Comparison of ENCODE assay signal across 1 cellular context in genomic region chr2:20186078-20186854, GRCh38.
TF ChIP-seq lines count a peak whose summit lies in the region.

No MANE protein-coding gene starts in this region.

TF ChIP-seq in K562, 482 proteins besides CTCF, POLR2A, EP300 and RAD21 (continued from another document and continues in another):
- TF ChIP-seq, protein P1, sequence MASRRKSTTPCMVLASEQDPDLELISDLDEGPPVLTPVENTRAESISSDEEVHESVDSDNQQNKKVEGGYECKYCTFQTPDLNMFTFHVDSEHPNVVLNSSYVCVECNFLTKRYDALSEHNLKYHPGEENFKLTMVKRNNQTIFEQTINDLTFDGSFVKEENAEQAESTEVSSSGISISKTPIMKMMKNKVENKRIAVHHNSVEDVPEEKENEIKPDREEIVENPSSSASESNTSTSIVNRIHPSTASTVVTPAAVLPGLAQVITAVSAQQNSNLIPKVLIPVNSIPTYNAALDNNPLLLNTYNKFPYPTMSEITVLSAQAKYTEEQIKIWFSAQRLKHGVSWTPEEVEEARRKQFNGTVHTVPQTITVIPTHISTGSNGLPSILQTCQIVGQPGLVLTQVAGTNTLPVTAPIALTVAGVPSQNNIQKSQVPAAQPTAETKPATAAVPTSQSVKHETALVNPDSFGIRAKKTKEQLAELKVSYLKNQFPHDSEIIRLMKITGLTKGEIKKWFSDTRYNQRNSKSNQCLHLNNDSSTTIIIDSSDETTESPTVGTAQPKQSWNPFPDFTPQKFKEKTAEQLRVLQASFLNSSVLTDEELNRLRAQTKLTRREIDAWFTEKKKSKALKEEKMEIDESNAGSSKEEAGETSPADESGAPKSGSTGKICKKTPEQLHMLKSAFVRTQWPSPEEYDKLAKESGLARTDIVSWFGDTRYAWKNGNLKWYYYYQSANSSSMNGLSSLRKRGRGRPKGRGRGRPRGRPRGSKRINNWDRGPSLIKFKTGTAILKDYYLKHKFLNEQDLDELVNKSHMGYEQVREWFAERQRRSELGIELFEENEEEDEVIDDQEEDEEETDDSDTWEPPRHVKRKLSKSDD (conservative IDR thresholded peaks at IDR 0.05; ENCODE audit: low read length): no peak
- TF ChIP-seq, protein P2, sequence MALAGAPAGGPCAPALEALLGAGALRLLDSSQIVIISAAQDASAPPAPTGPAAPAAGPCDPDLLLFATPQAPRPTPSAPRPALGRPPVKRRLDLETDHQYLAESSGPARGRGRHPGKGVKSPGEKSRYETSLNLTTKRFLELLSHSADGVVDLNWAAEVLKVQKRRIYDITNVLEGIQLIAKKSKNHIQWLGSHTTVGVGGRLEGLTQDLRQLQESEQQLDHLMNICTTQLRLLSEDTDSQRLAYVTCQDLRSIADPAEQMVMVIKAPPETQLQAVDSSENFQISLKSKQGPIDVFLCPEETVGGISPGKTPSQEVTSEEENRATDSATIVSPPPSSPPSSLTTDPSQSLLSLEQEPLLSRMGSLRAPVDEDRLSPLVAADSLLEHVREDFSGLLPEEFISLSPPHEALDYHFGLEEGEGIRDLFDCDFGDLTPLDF (CRISPR knock-in tag; IDR thresholded peaks at IDR 0.05): no peak
- TF ChIP-seq MXI1 (IDR thresholded peaks at IDR 0.05; ENCODE audit: low read depth, low read length): no peak
- no peak for TF ChIP-seq SNRNP70 (optimal IDR thresholded peaks at IDR 0.05; ENCODE audit: low read depth, low read length)
- TF ChIP-seq BMI1 (IDR thresholded peaks at IDR 0.05; ENCODE audit: low read length): no peak
- TF ChIP-seq CBX8 (IDR thresholded peaks at IDR 0.05; ENCODE audit: borderline replicate concordance, extremely low read depth, low read depth, low read length, poor library complexity, severe bottlenecking): no peak
- TF ChIP-seq ATF3 (IDR thresholded peaks at IDR 0.05): peak; percentile 49
- no peak for TF ChIP-seq ATF3 (CRISPR knock-in tag; conservative IDR thresholded peaks at IDR 0.05)
- peak; percentile 52; the same call in 1 of the 2 replicates for TF ChIP-seq SUPT5H (IDR thresholded peaks at IDR 0.05)
- TF ChIP-seq CBFA2T2 (conservative IDR thresholded peaks at IDR 0.05): peak; percentile 70
- TF ChIP-seq, protein P3, sequence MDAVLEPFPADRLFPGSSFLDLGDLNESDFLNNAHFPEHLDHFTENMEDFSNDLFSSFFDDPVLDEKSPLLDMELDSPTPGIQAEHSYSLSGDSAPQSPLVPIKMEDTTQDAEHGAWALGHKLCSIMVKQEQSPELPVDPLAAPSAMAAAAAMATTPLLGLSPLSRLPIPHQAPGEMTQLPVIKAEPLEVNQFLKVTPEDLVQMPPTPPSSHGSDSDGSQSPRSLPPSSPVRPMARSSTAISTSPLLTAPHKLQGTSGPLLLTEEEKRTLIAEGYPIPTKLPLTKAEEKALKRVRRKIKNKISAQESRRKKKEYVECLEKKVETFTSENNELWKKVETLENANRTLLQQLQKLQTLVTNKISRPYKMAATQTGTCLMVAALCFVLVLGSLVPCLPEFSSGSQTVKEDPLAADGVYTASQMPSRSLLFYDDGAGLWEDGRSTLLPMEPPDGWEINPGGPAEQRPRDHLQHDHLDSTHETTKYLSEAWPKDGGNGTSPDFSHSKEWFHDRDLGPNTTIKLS (IDR thresholded peaks at IDR 0.05; ENCODE audit: borderline replicate concordance, low read depth): 0 out of 2 replicates have a peak, but pooled peaks have one; percentile 18
- TF ChIP-seq KLF10 (CRISPR knock-in tag; IDR thresholded peaks at IDR 0.05): no peak
- no peak for TF ChIP-seq NR1H2 (CRISPR knock-in tag; IDR thresholded peaks at IDR 0.05)
- no peak for TF ChIP-seq ZNF830 (CRISPR knock-in tag; IDR thresholded peaks at IDR 0.05)
- no peak for TF ChIP-seq SLC30A9 (CRISPR knock-in tag; IDR thresholded peaks at IDR 0.05)
- TF ChIP-seq, protein P4, sequence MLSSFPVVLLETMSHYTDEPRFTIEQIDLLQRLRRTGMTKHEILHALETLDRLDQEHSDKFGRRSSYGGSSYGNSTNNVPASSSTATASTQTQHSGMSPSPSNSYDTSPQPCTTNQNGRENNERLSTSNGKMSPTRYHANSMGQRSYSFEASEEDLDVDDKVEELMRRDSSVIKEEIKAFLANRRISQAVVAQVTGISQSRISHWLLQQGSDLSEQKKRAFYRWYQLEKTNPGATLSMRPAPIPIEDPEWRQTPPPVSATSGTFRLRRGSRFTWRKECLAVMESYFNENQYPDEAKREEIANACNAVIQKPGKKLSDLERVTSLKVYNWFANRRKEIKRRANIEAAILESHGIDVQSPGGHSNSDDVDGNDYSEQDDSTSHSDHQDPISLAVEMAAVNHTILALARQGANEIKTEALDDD (IDR thresholded peaks at IDR 0.05): peak; percentile 95
- 0 out of 2 replicates have a peak, but pooled peaks have one; percentile 28 for TF ChIP-seq E2F3 (CRISPR knock-in tag; IDR thresholded peaks at IDR 0.05)
- TF ChIP-seq EHMT2 (IDR thresholded peaks at IDR 0.05): peak; percentile 56; the same call in 1 of the 2 replicates
- no peak for TF ChIP-seq POLR2G (IDR thresholded peaks at IDR 0.05; ENCODE audit: low read depth, low read length)
- TF ChIP-seq, protein P5, sequence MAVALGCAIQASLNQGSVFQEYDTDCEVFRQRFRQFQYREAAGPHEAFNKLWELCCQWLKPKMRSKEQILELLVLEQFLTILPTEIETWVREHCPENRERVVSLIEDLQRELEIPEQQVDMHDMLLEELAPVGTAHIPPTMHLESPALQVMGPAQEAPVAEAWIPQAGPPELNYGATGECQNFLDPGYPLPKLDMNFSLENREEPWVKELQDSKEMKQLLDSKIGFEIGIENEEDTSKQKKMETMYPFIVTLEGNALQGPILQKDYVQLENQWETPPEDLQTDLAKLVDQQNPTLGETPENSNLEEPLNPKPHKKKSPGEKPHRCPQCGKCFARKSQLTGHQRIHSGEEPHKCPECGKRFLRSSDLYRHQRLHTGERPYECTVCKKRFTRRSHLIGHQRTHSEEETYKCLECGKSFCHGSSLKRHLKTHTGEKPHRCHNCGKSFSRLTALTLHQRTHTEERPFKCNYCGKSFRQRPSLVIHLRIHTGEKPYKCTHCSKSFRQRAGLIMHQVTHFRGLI (CRISPR knock-in tag; IDR thresholded peaks at IDR 0.05): peak; percentile 70; the same call in 1 of the 2 replicates
- TF ChIP-seq RBM14 (IDR thresholded peaks at IDR 0.05; ENCODE audit: borderline replicate concordance, insufficient read depth, low read depth, low read length): no peak
- TF ChIP-seq KLF13 (tag; IDR thresholded peaks at IDR 0.05; ENCODE audit: borderline replicate concordance, low read depth): no peak
- TF ChIP-seq MTA1 (IDR thresholded peaks at IDR 0.05; ENCODE audit: borderline replicate concordance): peak; percentile 22; the same call in 1 of the 2 replicates
- no peak for TF ChIP-seq CCAR2 (IDR thresholded peaks at IDR 0.05; ENCODE audit: low read depth, low read length)
- TF ChIP-seq ZC3H11A (IDR thresholded peaks at IDR 0.05; ENCODE audit: low read depth, low read length): no peak
- no peak for TF ChIP-seq ERF (CRISPR knock-in tag; IDR thresholded peaks at IDR 0.05)
- TF ChIP-seq MAZ (CRISPR knock-in tag; conservative IDR thresholded peaks at IDR 0.05 in 1 of 2, IDR thresholded peaks at IDR 0.05 in 1 of 2): peak; percentile 76 to 79
- TF ChIP-seq ZBED1 (IDR thresholded peaks at IDR 0.05): no peak
- no peak for TF ChIP-seq BCL6 (CRISPR knock-in tag; IDR thresholded peaks at IDR 0.05)
- TF ChIP-seq, protein P6, sequence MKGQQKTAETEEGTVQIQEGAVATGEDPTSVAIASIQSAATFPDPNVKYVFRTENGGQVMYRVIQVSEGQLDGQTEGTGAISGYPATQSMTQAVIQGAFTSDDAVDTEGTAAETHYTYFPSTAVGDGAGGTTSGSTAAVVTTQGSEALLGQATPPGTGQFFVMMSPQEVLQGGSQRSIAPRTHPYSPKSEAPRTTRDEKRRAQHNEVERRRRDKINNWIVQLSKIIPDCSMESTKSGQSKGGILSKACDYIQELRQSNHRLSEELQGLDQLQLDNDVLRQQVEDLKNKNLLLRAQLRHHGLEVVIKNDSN (CRISPR knock-in tag; IDR thresholded peaks at IDR 0.05): peak; percentile 97
- no peak; the same call in 1 of the 2 replicates for TF ChIP-seq ZNF644 (tag; IDR thresholded peaks at IDR 0.05; ENCODE audit: low read depth)
- TF ChIP-seq SIN3B (IDR thresholded peaks at IDR 0.05; ENCODE audit: low read depth): peak; percentile 50; the same call in 1 of the 2 replicates
- 0 out of 2 replicates have a peak, but pooled peaks have one; percentile 41 for TF ChIP-seq ZNF41 (CRISPR knock-in tag; conservative IDR thresholded peaks at IDR 0.05)
- TF ChIP-seq ATF7 (IDR thresholded peaks at IDR 0.05): peak; percentile 61
- TF ChIP-seq, protein P7, sequence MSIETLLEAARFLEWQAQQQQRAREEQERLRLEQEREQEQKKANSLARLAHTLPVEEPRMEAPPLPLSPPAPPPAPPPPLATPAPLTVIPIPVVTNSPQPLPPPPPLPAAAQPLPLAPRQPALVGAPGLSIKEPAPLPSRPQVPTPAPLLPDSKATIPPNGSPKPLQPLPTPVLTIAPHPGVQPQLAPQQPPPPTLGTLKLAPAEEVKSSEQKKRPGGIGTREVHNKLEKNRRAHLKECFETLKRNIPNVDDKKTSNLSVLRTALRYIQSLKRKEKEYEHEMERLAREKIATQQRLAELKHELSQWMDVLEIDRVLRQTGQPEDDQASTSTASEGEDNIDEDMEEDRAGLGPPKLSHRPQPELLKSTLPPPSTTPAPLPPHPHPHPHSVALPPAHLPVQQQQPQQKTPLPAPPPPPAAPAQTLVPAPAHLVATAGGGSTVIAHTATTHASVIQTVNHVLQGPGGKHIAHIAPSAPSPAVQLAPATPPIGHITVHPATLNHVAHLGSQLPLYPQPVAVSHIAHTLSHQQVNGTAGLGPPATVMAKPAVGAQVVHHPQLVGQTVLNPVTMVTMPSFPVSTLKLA (conservative IDR thresholded peaks at IDR 0.05): no peak
- TF ChIP-seq NCOA4 (IDR thresholded peaks at IDR 0.05; ENCODE audit: partially characterized antibody): no peak
- TF ChIP-seq, protein P8, sequence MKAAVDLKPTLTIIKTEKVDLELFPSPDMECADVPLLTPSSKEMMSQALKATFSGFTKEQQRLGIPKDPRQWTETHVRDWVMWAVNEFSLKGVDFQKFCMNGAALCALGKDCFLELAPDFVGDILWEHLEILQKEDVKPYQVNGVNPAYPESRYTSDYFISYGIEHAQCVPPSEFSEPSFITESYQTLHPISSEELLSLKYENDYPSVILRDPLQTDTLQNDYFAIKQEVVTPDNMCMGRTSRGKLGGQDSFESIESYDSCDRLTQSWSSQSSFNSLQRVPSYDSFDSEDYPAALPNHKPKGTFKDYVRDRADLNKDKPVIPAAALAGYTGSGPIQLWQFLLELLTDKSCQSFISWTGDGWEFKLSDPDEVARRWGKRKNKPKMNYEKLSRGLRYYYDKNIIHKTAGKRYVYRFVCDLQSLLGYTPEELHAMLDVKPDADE (conservative IDR thresholded peaks at IDR 0.05; ENCODE audit: control insufficient read depth, low read depth, low read length): no peak
- TF ChIP-seq ETV6 (IDR thresholded peaks at IDR 0.05; ENCODE audit: borderline replicate concordance in 1 of 2, low read depth in 2 of 2, low read length in 1 of 2): no peak
- TF ChIP-seq ETV6 (CRISPR knock-in tag; IDR thresholded peaks at IDR 0.05; ENCODE audit: borderline replicate concordance): no peak
- TF ChIP-seq, protein P9, sequence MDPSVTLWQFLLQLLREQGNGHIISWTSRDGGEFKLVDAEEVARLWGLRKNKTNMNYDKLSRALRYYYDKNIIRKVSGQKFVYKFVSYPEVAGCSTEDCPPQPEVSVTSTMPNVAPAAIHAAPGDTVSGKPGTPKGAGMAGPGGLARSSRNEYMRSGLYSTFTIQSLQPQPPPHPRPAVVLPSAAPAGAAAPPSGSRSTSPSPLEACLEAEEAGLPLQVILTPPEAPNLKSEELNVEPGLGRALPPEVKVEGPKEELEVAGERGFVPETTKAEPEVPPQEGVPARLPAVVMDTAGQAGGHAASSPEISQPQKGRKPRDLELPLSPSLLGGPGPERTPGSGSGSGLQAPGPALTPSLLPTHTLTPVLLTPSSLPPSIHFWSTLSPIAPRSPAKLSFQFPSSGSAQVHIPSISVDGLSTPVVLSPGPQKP (CRISPR knock-in tag; IDR thresholded peaks at IDR 0.05): no peak
- TF ChIP-seq CREM (IDR thresholded peaks at IDR 0.05; ENCODE audit: low read depth): peak; percentile 73; the same call in 1 of the 2 replicates
- peak; percentile 96 for TF ChIP-seq RAD51 (IDR thresholded peaks at IDR 0.05; ENCODE audit: borderline replicate concordance, low read depth)
- no peak for TF ChIP-seq ZNF764 (CRISPR knock-in tag; IDR thresholded peaks at IDR 0.05; ENCODE audit: low read depth)
- TF ChIP-seq ZNF444 (CRISPR knock-in tag; IDR thresholded peaks at IDR 0.05): no peak
- TF ChIP-seq XRCC5 (IDR thresholded peaks at IDR 0.05; ENCODE audit: low read depth, low read length): no peak
- TF ChIP-seq MAFF (IDR thresholded peaks at IDR 0.05; ENCODE audit: low read length): no peak
- TF ChIP-seq KAT8 (IDR thresholded peaks at IDR 0.05; ENCODE audit: low read depth): peak; percentile 54; the same call in 1 of the 2 replicates
- TF ChIP-seq NR3C1 (CRISPR knock-in tag; IDR thresholded peaks at IDR 0.05): no peak
- 0 out of 2 replicates have a peak, but pooled peaks have one; percentile 53 for TF ChIP-seq OTX1 (CRISPR knock-in tag; IDR thresholded peaks at IDR 0.05)
- TF ChIP-seq ZFPM2 (CRISPR knock-in tag; IDR thresholded peaks at IDR 0.05): no peak
